ENCODE assay signal across 1 cellular context in genomic region chr2:260507-261161, GRCh38.
TF ChIP-seq lines count a peak whose summit lies in the region.

No MANE protein-coding gene starts in this region.

TF ChIP-seq in HepG2, 621 proteins besides CTCF, POLR2A, EP300 and RAD21 (continued from another document and continues in another):
- TF ChIP-seq SKIL (CRISPR knock-in tag; IDR thresholded peaks at IDR 0.05; ENCODE audit: borderline replicate concordance) (peak; percentile 100), ZNF616 (CRISPR knock-in tag; IDR thresholded peaks at IDR 0.05; ENCODE audit: low read depth) (no peak), IKZF1 (IDR thresholded peaks at IDR 0.05) (no peak), MTA1 (CRISPR knock-in tag; IDR thresholded peaks at IDR 0.05; ENCODE audit: borderline replicate concordance) (peak; percentile 84; the same call in 1 of the 2 replicates), ZNF891 (CRISPR knock-in tag; IDR thresholded peaks at IDR 0.05) (no peak), TFDP2 (CRISPR knock-in tag; IDR thresholded peaks at IDR 0.05) (peak; percentile 81), ARNT (IDR thresholded peaks at IDR 0.05) (no peak), SP1 (IDR thresholded peaks at IDR 0.05) (no peak), SP1 (CRISPR knock-in tag; IDR thresholded peaks at IDR 0.05) (peak; percentile 63), XRCC5 (optimal IDR thresholded peaks at IDR 0.05; ENCODE audit: low read length) (peak; percentile 75), ZNF20 (CRISPR knock-in tag; IDR thresholded peaks at IDR 0.05) (no peak), MEIS1 (CRISPR knock-in tag; IDR thresholded peaks at IDR 0.05; ENCODE audit: borderline replicate concordance) (peak; percentile 94), ZBTB33 (CRISPR knock-in tag; IDR thresholded peaks at IDR 0.05) (peak; percentile 90), ZNF841 (CRISPR knock-in tag; IDR thresholded peaks at IDR 0.05; ENCODE audit: borderline replicate concordance) (no peak), ZNF44 (CRISPR knock-in tag; IDR thresholded peaks at IDR 0.05) (peak; percentile 84), FIP1L1 (IDR thresholded peaks at IDR 0.05; ENCODE audit: borderline replicate concordance, insufficient read depth, low read depth, low read length) (no peak), ZNF24 (IDR thresholded peaks at IDR 0.05) (peak; percentile 52; the same call in 1 of the 2 replicates), ZNF143 (CRISPR knock-in tag; IDR thresholded peaks at IDR 0.05) (no peak), ZNF317 (CRISPR knock-in tag; IDR thresholded peaks at IDR 0.05) (peak; percentile 76; the same call in 1 of the 2 replicates), MIER2 (CRISPR knock-in tag; IDR thresholded peaks at IDR 0.05) (peak; percentile 92), XBP1 (CRISPR knock-in tag; IDR thresholded peaks at IDR 0.05) (no peak), SYNCRIP (IDR thresholded peaks at IDR 0.05; ENCODE audit: insufficient read depth, low read depth, low read length) (no peak), ZBTB8A (CRISPR knock-in tag; IDR thresholded peaks at IDR 0.05; ENCODE audit: borderline replicate concordance, low read depth) (no peak), ZNF275 (CRISPR knock-in tag; IDR thresholded peaks at IDR 0.05; ENCODE audit: borderline replicate concordance) (peak; percentile 92; the same call in 1 of the 2 replicates), SRSF9 (IDR thresholded peaks at IDR 0.05; ENCODE audit: borderline replicate concordance, insufficient read depth, low read depth, low read length, poor library complexity, severe bottlenecking) (no peak), ZFP37 (CRISPR knock-in tag; IDR thresholded peaks at IDR 0.05; ENCODE audit: borderline replicate concordance) (0 out of 2 replicates have a peak, but pooled peaks have one; percentile 42)
- TF ChIP-seq, protein P1, sequence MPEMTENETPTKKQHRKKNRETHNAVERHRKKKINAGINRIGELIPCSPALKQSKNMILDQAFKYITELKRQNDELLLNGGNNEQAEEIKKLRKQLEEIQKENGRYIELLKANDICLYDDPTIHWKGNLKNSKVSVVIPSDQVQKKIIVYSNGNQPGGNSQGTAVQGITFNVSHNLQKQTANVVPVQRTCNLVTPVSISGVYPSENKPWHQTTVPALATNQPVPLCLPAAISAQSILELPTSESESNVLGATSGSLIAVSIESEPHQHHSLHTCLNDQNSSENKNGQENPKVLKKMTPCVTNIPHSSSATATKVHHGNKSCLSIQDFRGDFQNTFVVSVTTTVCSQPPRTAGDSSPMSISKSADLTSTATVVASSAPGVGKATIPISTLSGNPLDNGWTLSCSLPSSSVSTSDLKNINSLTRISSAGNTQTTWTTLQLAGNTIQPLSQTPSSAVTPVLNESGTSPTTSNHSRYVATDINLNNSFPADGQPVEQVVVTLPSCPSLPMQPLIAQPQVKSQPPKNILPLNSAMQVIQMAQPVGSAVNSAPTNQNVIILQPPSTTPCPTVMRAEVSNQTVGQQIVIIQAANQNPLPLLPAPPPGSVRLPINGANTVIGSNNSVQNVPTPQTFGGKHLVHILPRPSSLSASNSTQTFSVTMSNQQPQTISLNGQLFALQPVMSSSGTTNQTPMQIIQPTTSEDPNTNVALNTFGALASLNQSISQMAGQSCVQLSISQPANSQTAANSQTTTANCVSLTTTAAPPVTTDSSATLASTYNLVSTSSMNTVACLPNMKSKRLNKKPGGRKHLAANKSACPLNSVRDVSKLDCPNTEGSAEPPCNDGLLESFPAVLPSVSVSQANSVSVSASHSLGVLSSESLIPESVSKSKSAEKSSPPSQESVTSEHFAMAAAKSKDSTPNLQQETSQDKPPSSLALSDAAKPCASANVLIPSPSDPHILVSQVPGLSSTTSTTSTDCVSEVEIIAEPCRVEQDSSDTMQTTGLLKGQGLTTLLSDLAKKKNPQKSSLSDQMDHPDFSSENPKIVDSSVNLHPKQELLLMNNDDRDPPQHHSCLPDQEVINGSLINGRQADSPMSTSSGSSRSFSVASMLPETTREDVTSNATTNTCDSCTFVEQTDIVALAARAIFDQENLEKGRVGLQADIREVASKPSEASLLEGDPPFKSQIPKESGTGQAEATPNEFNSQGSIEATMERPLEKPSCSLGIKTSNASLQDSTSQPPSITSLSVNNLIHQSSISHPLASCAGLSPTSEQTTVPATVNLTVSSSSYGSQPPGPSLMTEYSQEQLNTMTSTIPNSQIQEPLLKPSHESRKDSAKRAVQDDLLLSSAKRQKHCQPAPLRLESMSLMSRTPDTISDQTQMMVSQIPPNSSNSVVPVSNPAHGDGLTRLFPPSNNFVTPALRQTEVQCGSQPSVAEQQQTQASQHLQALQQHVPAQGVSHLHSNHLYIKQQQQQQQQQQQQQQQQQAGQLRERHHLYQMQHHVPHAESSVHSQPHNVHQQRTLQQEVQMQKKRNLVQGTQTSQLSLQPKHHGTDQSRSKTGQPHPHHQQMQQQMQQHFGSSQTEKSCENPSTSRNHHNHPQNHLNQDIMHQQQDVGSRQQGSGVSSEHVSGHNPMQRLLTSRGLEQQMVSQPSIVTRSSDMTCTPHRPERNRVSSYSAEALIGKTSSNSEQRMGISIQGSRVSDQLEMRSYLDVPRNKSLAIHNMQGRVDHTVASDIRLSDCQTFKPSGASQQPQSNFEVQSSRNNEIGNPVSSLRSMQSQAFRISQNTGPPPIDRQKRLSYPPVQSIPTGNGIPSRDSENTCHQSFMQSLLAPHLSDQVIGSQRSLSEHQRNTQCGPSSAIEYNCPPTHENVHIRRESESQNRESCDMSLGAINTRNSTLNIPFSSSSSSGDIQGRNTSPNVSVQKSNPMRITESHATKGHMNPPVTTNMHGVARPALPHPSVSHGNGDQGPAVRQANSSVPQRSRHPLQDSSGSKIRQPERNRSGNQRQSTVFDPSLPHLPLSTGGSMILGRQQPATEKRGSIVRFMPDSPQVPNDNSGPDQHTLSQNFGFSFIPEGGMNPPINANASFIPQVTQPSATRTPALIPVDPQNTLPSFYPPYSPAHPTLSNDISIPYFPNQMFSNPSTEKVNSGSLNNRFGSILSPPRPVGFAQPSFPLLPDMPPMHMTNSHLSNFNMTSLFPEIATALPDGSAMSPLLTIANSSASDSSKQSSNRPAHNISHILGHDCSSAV (CRISPR knock-in tag; IDR thresholded peaks at IDR 0.05; ENCODE audit: borderline replicate concordance) = no peak
- TF ChIP-seq, protein P2, sequence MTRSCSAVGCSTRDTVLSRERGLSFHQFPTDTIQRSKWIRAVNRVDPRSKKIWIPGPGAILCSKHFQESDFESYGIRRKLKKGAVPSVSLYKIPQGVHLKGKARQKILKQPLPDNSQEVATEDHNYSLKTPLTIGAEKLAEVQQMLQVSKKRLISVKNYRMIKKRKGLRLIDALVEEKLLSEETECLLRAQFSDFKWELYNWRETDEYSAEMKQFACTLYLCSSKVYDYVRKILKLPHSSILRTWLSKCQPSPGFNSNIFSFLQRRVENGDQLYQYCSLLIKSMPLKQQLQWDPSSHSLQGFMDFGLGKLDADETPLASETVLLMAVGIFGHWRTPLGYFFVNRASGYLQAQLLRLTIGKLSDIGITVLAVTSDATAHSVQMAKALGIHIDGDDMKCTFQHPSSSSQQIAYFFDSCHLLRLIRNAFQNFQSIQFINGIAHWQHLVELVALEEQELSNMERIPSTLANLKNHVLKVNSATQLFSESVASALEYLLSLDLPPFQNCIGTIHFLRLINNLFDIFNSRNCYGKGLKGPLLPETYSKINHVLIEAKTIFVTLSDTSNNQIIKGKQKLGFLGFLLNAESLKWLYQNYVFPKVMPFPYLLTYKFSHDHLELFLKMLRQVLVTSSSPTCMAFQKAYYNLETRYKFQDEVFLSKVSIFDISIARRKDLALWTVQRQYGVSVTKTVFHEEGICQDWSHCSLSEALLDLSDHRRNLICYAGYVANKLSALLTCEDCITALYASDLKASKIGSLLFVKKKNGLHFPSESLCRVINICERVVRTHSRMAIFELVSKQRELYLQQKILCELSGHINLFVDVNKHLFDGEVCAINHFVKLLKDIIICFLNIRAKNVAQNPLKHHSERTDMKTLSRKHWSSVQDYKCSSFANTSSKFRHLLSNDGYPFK (CRISPR knock-in tag; IDR thresholded peaks at IDR 0.05; ENCODE audit: borderline replicate concordance) = peak; percentile 53; the same call in 1 of the 2 replicates
- TF ChIP-seq, protein P3, sequence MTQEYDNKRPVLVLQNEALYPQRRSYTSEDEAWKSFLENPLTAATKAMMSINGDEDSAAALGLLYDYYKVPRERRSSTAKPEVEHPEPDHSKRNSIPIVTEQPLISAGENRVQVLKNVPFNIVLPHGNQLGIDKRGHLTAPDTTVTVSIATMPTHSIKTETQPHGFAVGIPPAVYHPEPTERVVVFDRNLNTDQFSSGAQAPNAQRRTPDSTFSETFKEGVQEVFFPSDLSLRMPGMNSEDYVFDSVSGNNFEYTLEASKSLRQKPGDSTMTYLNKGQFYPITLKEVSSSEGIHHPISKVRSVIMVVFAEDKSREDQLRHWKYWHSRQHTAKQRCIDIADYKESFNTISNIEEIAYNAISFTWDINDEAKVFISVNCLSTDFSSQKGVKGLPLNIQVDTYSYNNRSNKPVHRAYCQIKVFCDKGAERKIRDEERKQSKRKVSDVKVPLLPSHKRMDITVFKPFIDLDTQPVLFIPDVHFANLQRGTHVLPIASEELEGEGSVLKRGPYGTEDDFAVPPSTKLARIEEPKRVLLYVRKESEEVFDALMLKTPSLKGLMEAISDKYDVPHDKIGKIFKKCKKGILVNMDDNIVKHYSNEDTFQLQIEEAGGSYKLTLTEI (CRISPR knock-in tag; conservative IDR thresholded peaks at IDR 0.05) = no peak
- TF ChIP-seq, protein P4, sequence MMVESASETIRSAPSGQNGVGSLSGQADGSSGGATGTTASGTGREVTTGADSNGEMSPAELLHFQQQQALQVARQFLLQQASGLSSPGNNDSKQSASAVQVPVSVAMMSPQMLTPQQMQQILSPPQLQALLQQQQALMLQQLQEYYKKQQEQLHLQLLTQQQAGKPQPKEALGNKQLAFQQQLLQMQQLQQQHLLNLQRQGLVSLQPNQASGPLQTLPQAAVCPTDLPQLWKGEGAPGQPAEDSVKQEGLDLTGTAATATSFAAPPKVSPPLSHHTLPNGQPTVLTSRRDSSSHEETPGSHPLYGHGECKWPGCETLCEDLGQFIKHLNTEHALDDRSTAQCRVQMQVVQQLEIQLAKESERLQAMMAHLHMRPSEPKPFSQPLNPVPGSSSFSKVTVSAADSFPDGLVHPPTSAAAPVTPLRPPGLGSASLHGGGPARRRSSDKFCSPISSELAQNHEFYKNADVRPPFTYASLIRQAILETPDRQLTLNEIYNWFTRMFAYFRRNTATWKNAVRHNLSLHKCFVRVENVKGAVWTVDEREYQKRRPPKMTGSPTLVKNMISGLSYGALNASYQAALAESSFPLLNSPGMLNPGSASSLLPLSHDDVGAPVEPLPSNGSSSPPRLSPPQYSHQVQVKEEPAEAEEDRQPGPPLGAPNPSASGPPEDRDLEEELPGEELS (CRISPR knock-in tag; IDR thresholded peaks at IDR 0.05) = peak; percentile 100
- TF ChIP-seq, protein P5, sequence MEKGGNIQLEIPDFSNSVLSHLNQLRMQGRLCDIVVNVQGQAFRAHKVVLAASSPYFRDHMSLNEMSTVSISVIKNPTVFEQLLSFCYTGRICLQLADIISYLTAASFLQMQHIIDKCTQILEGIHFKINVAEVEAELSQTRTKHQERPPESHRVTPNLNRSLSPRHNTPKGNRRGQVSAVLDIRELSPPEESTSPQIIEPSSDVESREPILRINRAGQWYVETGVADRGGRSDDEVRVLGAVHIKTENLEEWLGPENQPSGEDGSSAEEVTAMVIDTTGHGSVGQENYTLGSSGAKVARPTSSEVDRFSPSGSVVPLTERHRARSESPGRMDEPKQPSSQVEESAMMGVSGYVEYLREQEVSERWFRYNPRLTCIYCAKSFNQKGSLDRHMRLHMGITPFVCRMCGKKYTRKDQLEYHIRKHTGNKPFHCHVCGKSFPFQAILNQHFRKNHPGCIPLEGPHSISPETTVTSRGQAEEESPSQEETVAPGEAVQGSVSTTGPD (CRISPR knock-in tag; IDR thresholded peaks at IDR 0.05) = no peak
- TF ChIP-seq, protein P6, sequence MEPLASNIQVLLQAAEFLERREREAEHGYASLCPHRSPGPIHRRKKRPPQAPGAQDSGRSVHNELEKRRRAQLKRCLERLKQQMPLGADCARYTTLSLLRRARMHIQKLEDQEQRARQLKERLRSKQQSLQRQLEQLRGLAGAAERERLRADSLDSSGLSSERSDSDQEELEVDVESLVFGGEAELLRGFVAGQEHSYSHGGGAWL (CRISPR knock-in tag; IDR thresholded peaks at IDR 0.05) = peak; percentile 72; the same call in 1 of the 2 replicates
